In the genomic region with DNA sequence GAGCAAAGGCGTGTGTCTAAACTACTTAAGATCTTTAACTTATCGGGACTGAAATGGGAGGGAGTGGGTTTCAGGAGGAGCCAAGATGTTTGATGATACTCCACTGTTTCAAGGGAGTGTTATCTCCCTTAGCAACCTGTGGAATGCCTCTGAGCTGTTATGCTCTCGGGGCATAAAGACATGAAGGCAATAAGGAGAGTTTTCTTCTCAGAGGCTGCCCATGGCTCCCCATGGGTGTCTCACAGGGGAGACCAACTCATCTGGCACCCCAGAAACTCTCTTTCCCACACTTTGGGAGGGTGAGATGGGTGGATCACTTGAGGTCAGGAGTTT, we compare ENCODE assay signal across 1 cellular context.
TF ChIP-seq lines count a peak whose summit lies in the region.

No MANE protein-coding gene starts in this region.

TF ChIP-seq in GM23338, 12 proteins besides CTCF, POLR2A, EP300 and RAD21:
- TF ChIP-seq, protein P1, sequence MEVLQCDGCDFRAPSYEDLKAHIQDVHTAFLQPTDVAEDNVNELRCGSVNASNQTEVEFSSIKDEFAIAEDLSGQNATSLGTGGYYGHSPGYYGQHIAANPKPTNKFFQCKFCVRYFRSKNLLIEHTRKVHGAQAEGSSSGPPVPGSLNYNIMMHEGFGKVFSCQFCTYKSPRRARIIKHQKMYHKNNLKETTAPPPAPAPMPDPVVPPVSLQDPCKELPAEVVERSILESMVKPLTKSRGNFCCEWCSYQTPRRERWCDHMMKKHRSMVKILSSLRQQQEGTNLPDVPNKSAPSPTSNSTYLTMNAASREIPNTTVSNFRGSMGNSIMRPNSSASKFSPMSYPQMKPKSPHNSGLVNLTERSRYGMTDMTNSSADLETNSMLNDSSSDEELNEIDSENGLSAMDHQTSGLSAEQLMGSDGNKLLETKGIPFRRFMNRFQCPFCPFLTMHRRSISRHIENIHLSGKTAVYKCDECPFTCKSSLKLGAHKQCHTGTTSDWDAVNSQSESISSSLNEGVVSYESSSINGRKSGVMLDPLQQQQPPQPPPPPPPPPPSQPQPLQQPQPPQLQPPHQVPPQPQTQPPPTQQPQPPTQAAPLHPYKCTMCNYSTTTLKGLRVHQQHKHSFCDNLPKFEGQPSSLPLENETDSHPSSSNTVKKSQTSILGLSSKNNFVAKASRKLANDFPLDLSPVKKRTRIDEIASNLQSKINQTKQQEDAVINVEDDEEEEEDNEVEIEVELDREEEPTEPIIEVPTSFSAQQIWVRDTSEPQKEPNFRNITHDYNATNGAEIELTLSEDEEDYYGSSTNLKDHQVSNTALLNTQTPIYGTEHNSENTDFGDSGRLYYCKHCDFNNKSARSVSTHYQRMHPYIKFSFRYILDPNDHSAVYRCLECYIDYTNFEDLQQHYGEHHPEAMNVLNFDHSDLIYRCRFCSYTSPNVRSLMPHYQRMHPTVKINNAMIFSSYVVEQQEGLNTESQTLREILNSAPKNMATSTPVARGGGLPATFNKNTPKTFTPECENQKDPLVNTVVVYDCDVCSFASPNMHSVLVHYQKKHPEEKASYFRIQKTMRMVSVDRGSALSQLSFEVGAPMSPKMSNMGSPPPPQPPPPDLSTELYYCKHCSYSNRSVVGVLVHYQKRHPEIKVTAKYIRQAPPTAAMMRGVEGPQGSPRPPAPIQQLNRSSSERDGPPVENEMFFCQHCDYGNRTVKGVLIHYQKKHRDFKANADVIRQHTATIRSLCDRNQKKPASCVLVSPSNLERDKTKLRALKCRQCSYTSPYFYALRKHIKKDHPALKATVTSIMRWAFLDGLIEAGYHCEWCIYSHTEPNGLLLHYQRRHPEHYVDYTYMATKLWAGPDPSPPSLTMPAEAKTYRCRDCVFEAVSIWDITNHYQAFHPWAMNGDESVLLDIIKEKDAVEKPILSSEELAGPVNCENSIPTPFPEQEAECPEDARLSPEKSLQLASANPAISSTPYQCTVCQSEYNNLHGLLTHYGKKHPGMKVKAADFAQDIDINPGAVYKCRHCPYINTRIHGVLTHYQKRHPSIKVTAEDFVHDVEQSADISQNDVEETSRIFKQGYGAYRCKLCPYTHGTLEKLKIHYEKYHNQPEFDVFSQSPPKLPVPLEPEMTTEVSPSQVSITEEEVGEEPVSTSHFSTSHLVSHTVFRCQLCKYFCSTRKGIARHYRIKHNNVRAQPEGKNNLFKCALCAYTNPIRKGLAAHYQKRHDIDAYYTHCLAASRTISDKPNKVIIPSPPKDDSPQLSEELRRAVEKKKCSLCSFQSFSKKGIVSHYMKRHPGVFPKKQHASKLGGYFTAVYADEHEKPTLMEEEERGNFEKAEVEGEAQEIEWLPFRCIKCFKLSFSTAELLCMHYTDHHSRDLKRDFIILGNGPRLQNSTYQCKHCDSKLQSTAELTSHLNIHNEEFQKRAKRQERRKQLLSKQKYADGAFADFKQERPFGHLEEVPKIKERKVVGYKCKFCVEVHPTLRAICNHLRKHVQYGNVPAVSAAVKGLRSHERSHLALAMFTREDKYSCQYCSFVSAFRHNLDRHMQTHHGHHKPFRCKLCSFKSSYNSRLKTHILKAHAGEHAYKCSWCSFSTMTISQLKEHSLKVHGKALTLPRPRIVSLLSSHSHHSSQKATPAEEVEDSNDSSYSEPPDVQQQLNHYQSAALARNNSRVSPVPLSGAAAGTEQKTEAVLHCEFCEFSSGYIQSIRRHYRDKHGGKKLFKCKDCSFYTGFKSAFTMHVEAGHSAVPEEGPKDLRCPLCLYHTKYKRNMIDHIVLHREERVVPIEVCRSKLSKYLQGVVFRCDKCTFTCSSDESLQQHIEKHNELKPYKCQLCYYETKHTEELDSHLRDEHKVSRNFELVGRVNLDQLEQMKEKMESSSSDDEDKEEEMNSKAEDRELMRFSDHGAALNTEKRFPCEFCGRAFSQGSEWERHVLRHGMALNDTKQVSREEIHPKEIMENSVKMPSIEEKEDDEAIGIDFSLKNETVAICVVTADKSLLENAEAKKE (CRISPR knock-in tag; IDR thresholded peaks at IDR 0.05) = no peak
TF ChIP-seq in GM23338: peak in this region for 0.
